Comparison of ENCODE assay signal across 14 cellular contexts in the genomic region with DNA sequence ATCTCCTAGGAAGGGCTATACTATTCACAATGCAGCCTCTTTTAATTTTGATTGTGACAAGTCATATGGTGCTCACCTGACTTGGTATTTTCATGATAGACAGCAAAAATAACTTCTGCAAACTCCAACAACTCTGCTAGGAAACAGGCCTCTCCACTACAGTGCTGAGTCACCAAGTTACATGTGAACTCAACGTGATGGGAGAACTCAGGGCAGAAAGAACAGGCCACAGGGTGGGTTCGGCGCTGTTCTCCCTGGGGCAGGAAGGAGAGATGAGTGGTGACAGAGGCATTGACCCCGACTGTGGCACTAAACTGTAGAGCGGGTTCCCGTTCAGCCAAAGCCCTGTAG.
DNase-seq lines count a peak whose midpoint lies in the region; ATAC-seq and TF ChIP-seq lines count a peak whose summit lies in the region.
"Had no signal": no experiment of that assay in that cellular context is flagged by ENCODE, and none has a peak within 500 bp of the region (broad histone marks: within the 10 kb centered on the region; RNA-seq: fewer than 3 reads in every experiment).

No MANE protein-coding gene starts in this region.

- peaks cover 51% of the 10 kb centered on the region for H3K36me3 ChIP-seq in CD4-positive, CD25-positive, alpha-beta regulatory T cell (ENCODE audit: control insufficient read depth, insufficient read depth, low read length)
- H3K36me3 ChIP-seq in right lobe of liver (peaks cover 0 to 21% (median 2%) of the 10 kb centered on the region in 4 donors), smooth muscle cell (ENCODE audit: low read depth) (peaks cover 10% of the 10 kb centered on the region)

- WGBS in right lobe of liver (ENCODE audit: insufficient coverage, low coverage, low lambda C conversion rate, missing lambda C conversion rate) = 63% methylated on average over 6 of the region's 6 CpGs
- WGBS in smooth muscle cell (ENCODE audit: low lambda C conversion rate) = 61% methylated on average over 6 of the region's 6 CpGs

- TF ChIP-seq CTCF in HFFc6 (IDR thresholded peaks at IDR 0.05) (no peak), right lobe of liver (IDR thresholded peaks at IDR 0.05) (no peak), smooth muscle cell (IDR thresholded peaks at IDR 0.05; ENCODE audit: borderline replicate concordance, insufficient read depth, poor library complexity, severe bottlenecking) (no peak)

- no peak overlapping the region for H2AFZ ChIP-seq in smooth muscle cell (ENCODE audit: low read depth)

- H3K4me3 Mint-ChIP-seq in CD4-positive, CD25-positive, alpha-beta regulatory T cell = no peak overlapping the region
- H3K4me3 Mint-ChIP-seq in HFFc6 = no peak overlapping the region
- H3K4me3 Mint-ChIP-seq: activated T-cell treated with anti-CD3 and anti-CD28 coated beads, Interleukin-2, amount 50 U/mL, for 4 hours; B cell; WTC11 had no signal

- no peak for ATAC-seq in CD4-positive, CD25-positive, alpha-beta regulatory T cell (ENCODE audit: low read depth in 2 of 2)
- peak; percentile 40 to 79 (median 70) for ATAC-seq in right lobe of liver
- ATAC-seq in GM21515 (IDR thresholded peaks at IDR 0.05; ENCODE audit: unreplicated experiment) = no peak
- ATAC-seq in GM19328 (IDR thresholded peaks at IDR 0.05; ENCODE audit: unreplicated experiment) = no peak
- ATAC-seq: WTC11 had no signal

- H3K27ac Mint-ChIP-seq in CD4-positive, CD25-positive, alpha-beta regulatory T cell = peak overlapping the region; percentile 15 to 88 (median 81)
- H3K27ac Mint-ChIP-seq in HFFc6 = peak overlapping the region; percentile 80
- H3K27ac Mint-ChIP-seq: B cell, WTC11 had no signal

- H3K4me2 ChIP-seq in smooth muscle cell = no peak overlapping the region

- H3K27ac ChIP-seq in CD4-positive, CD25-positive, alpha-beta regulatory T cell (ENCODE audit: insufficient read depth, low read length, poor library complexity, severe bottlenecking) = no peak overlapping the region
- H3K27ac ChIP-seq in angular gyrus (ENCODE audit: low read depth, low read length) = peak overlapping the region; percentile 5
- H3K27ac ChIP-seq in right lobe of liver = no peak overlapping the region
- H3K27ac ChIP-seq in smooth muscle cell (ENCODE audit: low read depth) = no peak overlapping the region

- H4K20me1 ChIP-seq in smooth muscle cell (ENCODE audit: low read depth) = no peaks in the 10 kb centered on the region

- intact Hi-C loops in right lobe of liver (cut with DNase I) = no loop called here

- peaks cover 55% of the 10 kb centered on the region for H3K36me3 Mint-ChIP-seq in CD4-positive, CD25-positive, alpha-beta regulatory T cell
- H3K36me3 Mint-ChIP-seq in HFFc6 (ENCODE audit: low read depth) = peaks cover 39% of the 10 kb centered on the region

- H3K4me1 ChIP-seq in CD4-positive, CD25-positive, alpha-beta regulatory T cell (ENCODE audit: control insufficient read depth, insufficient read depth, low read length, poor library complexity, severe bottlenecking) = peaks cover 2% of the 10 kb centered on the region
- no peaks in the 10 kb centered on the region for H3K4me1 ChIP-seq in right lobe of liver
- H3K4me1 ChIP-seq in smooth muscle cell (ENCODE audit: low read depth) = no peaks in the 10 kb centered on the region

- peak in 1 of 3 donors; percentile 69 for DNase-seq in CD4-positive, CD25-positive, alpha-beta regulatory T cell
- DNase-seq in HFFc6 = no peak
- peak in 1 of 3 donors; percentile 30 for DNase-seq in right lobe of liver
- DNase-seq in NCI-H2107 treated with DMSO at 0.1 percent for 48 hours (lab: John Stamatoyannopoulos, UW; ENCODE audit: unreplicated experiment) = no peak
- no peak for DNase-seq in smooth muscle cell (lab: John Stamatoyannopoulos, UW; ENCODE audit: unreplicated experiment)
- DNase-seq: activated T-cell treated with anti-CD3 and anti-CD28 coated beads, Interleukin-2, amount 50 U/mL, for 4 hours; effector CD4-positive, alpha-beta T cell; NCI-H2081 treated with DMSO at 0.1 percent for 48 hours; stimulated activated CD4-positive, alpha-beta T cell treated with anti-CD3 and anti-CD28 coated beads, Interleukin-1b, Interleukin-23, amount 100 ng/mL, for 48 hours had no signal

- H3K27me3 Mint-ChIP-seq in CD4-positive, CD25-positive, alpha-beta regulatory T cell = no peaks in the 10 kb centered on the region
- no peaks in the 10 kb centered on the region for H3K27me3 Mint-ChIP-seq in HFFc6 (ENCODE audit: insufficient read depth)
- H3K27me3 Mint-ChIP-seq: B cell had no signal

- no peak overlapping the region for H3K4me3 ChIP-seq in CD4-positive, CD25-positive, alpha-beta regulatory T cell (ENCODE audit: low read depth, low read length)
- H3K4me3 ChIP-seq in right lobe of liver (no peak overlapping the region), smooth muscle cell (no peak overlapping the region)

- H3F3A ChIP-seq in smooth muscle cell (ENCODE audit: low read depth) = no peaks in the 10 kb centered on the region

- H3K27me3 ChIP-seq in CD4-positive, CD25-positive, alpha-beta regulatory T cell (ENCODE audit: control insufficient read depth, insufficient read depth, low read length) = no peaks in the 10 kb centered on the region
- H3K27me3 ChIP-seq in right lobe of liver (no peaks in the 10 kb centered on the region), smooth muscle cell (ENCODE audit: low read depth) (no peaks in the 10 kb centered on the region)

- no peaks in the 10 kb centered on the region for H3K9me3 ChIP-seq in CD4-positive, CD25-positive, alpha-beta regulatory T cell (ENCODE audit: control insufficient read depth in 2 of 2, low read length in 2 of 2)
- H3K9me3 ChIP-seq in right lobe of liver (no peaks in the 10 kb centered on the region), smooth muscle cell (replicated peaks; ENCODE audit: low read depth) (no peaks in the 10 kb centered on the region)

- no peak for TF ChIP-seq POLR2A in right lobe of liver (IDR thresholded peaks at IDR 0.05)

- H3K4me1 Mint-ChIP-seq in CD4-positive, CD25-positive, alpha-beta regulatory T cell = peaks cover 0 to 15% (median 6%) of the 10 kb centered on the region in 4 donors
- H3K4me1 Mint-ChIP-seq in HFFc6 (ENCODE audit: low read depth) = peaks cover 16% of the 10 kb centered on the region
- H3K4me1 Mint-ChIP-seq: WTC11 had no signal

- H3K9ac ChIP-seq in smooth muscle cell (ENCODE audit: low read depth) = no peak overlapping the region

- H3K9me3 Mint-ChIP-seq in CD4-positive, CD25-positive, alpha-beta regulatory T cell = no peaks in the 10 kb centered on the region
- no peaks in the 10 kb centered on the region for H3K9me3 Mint-ChIP-seq in HFFc6
- H3K9me3 Mint-ChIP-seq: activated T-cell treated with anti-CD3 and anti-CD28 coated beads, Interleukin-2, amount 50 U/mL, for 4 hours had no signal

- H3K79me2 ChIP-seq in smooth muscle cell (ENCODE audit: low read depth) = no peaks in the 10 kb centered on the region

Comparison
In these comparisons a context has a peak if more than half of its experiments do, and no peak if none do; other contexts are left out.
1. ATAC-seq: peak in right lobe of liver (4 of 4); none in CD4-positive, CD25-positive, alpha-beta regulatory T cell (0 of 2), GM21515 (single experiment) and GM19328 (single experiment).